29 cellular contexts compared by ENCODE assay signal in the genomic region with DNA sequence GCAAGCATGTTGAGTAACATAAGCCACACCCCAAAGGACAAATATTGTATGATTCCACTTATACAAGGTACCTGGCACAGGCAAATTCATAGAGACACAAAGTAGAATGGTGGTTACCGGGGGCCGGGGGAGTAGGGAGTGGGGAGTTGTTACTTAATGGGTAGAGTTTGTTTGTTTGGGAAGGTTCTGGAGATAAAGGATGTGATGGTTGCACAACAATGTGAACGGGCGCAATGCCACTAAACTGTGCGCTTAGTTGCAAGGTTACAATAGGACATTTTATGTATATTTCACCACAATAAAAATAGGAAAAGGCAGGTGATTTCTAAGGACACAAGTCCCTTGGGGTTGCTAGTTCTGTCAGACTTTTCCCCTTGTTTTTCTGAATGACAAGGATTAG.
"Had no signal": no experiment of that assay in that cellular context is flagged by ENCODE, and none has a peak within 500 bp of the region (broad histone marks: within the 10 kb centered on the region; RNA-seq: fewer than 3 reads in every experiment).

No MANE protein-coding gene starts in this region.

- H3K36me3 ChIP-seq: ascending aorta, gastroesophageal sphincter, lower lobe of right lung, thoracic aorta, WERI-Rb-1 had no signal

- H3K4me1 Mint-ChIP-seq: activated naive CD8-positive, alpha-beta T cell treated with anti-CD3 and anti-CD28 coated beads, Interleukin-2, amount 10 ng/mL, durations not matched to agents 7 days and 5 days had no signal

- H3K27me3 Mint-ChIP-seq: activated CD4-positive, alpha-beta memory T cell treated with anti-CD3 and anti-CD28 coated beads for 36 hours; brain; effector memory CD8-positive, alpha-beta T cell; natural killer cell treated with Interleukin-12 subunit alpha and Interleukin-12 subunit beta and Interleukin-15 and Interleukin-18, amount 100 ng/mL, for 72 hours had no signal

- H3K27me3 ChIP-seq: ascending aorta, cardiac muscle cell, dorsolateral prefrontal cortex, gastroesophageal sphincter, hepatocyte had no signal

- H3K79me2 ChIP-seq: hepatocyte had no signal

- H3K27ac Mint-ChIP-seq: activated CD4-positive, alpha-beta memory T cell treated with anti-CD3 and anti-CD28 coated beads for 36 hours; activated naive CD4-positive, alpha-beta T cell treated with anti-CD3 and anti-CD28 coated beads for 36 hours; activated naive CD8-positive, alpha-beta T cell treated with anti-CD3 and anti-CD28 coated beads, Interleukin-2, amount 10 ng/mL, durations not matched to agents 7 days and 5 days; activated T-helper 1 cell treated with anti-CD3 and anti-CD28 coated beads, Interleukin-12 subunit alpha, Interleukin-12 subunit beta, Interleukin-2, Interleukin-4 antibody, amounts not matched to agents 30 ng/mL and 10 ng/mL and 1 ng/mL, durations not matched to agents 14 hours and 24 hours and 36 hours; effector memory CD8-positive, alpha-beta T cell; natural killer cell treated with Interleukin-12 subunit alpha and Interleukin-12 subunit beta and Interleukin-15 and Interleukin-18, amount 100 ng/mL, for 72 hours had no signal

- H3K4me2 ChIP-seq: hepatocyte had no signal

- DNase-seq: activated CD4-positive, alpha-beta memory T cell treated with anti-CD3 and anti-CD28 coated beads for 36 hours; activated CD4-positive, alpha-beta T cell treated with anti-CD3 and anti-CD28 coated beads for 48 hours; activated CD8-positive, alpha-beta memory T cell treated with anti-CD3 and anti-CD28 coated beads, Interleukin-2, amount 50 U/mL, for 4 hours; activated effector memory CD4-positive, alpha-beta T cell treated with anti-CD3 and anti-CD28 coated beads, Interleukin-2, amount 50 U/mL, for 16 hours; activated naive CD4-positive, alpha-beta T cell treated with anti-CD3 and anti-CD28 coated beads for 36 hours; activated naive CD8-positive, alpha-beta T cell treated with anti-CD3 and anti-CD28 coated beads, Interleukin-2, amount 10 ng/mL, durations not matched to agents 7 days and 5 days; activated T-cell treated with anti-CD3 and anti-CD28 coated beads, Interleukin-2, amount 50 U/mL, for 1 hour; dorsolateral prefrontal cortex; effector memory CD8-positive, alpha-beta T cell; lower lobe of right lung; mesendoderm; posterior cingulate gyrus; stimulated activated CD4-positive, alpha-beta T cell treated with anti-CD3 and anti-CD28 coated beads, Interleukin-12 subunit alpha, Interleukin-12 subunit beta, amount 100 ng/mL, for 4 hours; stimulated activated CD4-positive, alpha-beta T cell treated with anti-CD3 and anti-CD28 coated beads, Interleukin-4, amount 100 ng/mL, for 1 hour; stimulated activated naive CD8-positive, alpha-beta T cell treated with anti-CD3 and anti-CD28 coated beads, Interleukin-15, Interleukin-2, amounts not matched to agents 100 U/mL and 50 U/mL, for 24 hours; trophoblast cell; WERI-Rb-1 had no signal

- H3K4me3 ChIP-seq: ascending aorta, cardiac muscle cell, coronary artery, dorsolateral prefrontal cortex, gastroesophageal sphincter, hepatocyte, lower lobe of right lung, skin epidermis, thoracic aorta had no signal

- H3K27ac ChIP-seq: ascending aorta, coronary artery, dorsolateral prefrontal cortex, gastroesophageal sphincter, hepatocyte, lower lobe of right lung, skin epidermis, thoracic aorta, WERI-Rb-1 had no signal

- ATAC-seq: activated CD4-positive, CD25-positive, alpha-beta regulatory T cell treated with anti-CD3 and anti-CD28 coated beads, Interleukin-2, amount 50 U/mL, for 24 hours; effector memory CD8-positive, alpha-beta T cell; gastroesophageal sphincter; lower lobe of right lung; natural killer cell treated with Interleukin-12 subunit alpha and Interleukin-12 subunit beta and Interleukin-15 and Interleukin-18, amount 100 ng/mL, for 72 hours; sciatic nerve; stimulated activated naive CD8-positive, alpha-beta T cell treated with anti-CD3 and anti-CD28 coated beads, Interleukin-15, Interleukin-2, amounts not matched to agents 100 U/mL and 50 U/mL, for 24 hours had no signal

- H3K4me1 ChIP-seq: ascending aorta, gastroesophageal sphincter, lower lobe of right lung had no signal

- H3K9me3 Mint-ChIP-seq: activated CD4-positive, alpha-beta memory T cell treated with anti-CD3 and anti-CD28 coated beads for 36 hours; activated naive CD4-positive, alpha-beta T cell treated with anti-CD3 and anti-CD28 coated beads for 36 hours; activated naive CD8-positive, alpha-beta T cell treated with anti-CD3 and anti-CD28 coated beads, Interleukin-2, amount 10 ng/mL, durations not matched to agents 7 days and 5 days; activated T-helper 1 cell treated with anti-CD3 and anti-CD28 coated beads, Interleukin-12 subunit alpha, Interleukin-12 subunit beta, Interleukin-2, Interleukin-4 antibody, amounts not matched to agents 30 ng/mL and 10 ng/mL and 1 ng/mL, durations not matched to agents 14 hours and 24 hours and 36 hours; effector memory CD8-positive, alpha-beta T cell; natural killer cell treated with Interleukin-12 subunit alpha and Interleukin-12 subunit beta and Interleukin-15 and Interleukin-18, amount 100 ng/mL, for 72 hours had no signal

- H3K4me3 Mint-ChIP-seq: activated CD4-positive, alpha-beta memory T cell treated with anti-CD3 and anti-CD28 coated beads for 36 hours; activated naive CD4-positive, alpha-beta T cell treated with anti-CD3 and anti-CD28 coated beads for 36 hours; activated naive CD8-positive, alpha-beta T cell treated with anti-CD3 and anti-CD28 coated beads, Interleukin-2, amount 10 ng/mL, durations not matched to agents 7 days and 5 days; activated T-helper 1 cell treated with anti-CD3 and anti-CD28 coated beads, Interleukin-12 subunit alpha, Interleukin-12 subunit beta, Interleukin-2, Interleukin-4 antibody, amounts not matched to agents 30 ng/mL and 10 ng/mL and 1 ng/mL, durations not matched to agents 14 hours and 24 hours and 36 hours; brain; effector memory CD8-positive, alpha-beta T cell; natural killer cell treated with Interleukin-12 subunit alpha and Interleukin-12 subunit beta and Interleukin-15 and Interleukin-18, amount 100 ng/mL, for 72 hours had no signal

- H3K9me3 ChIP-seq: gastroesophageal sphincter, lower lobe of right lung, thoracic aorta had no signal

- H2AFZ ChIP-seq: hepatocyte had no signal

- H3K36me3 Mint-ChIP-seq: activated CD4-positive, alpha-beta memory T cell treated with anti-CD3 and anti-CD28 coated beads for 36 hours; activated naive CD8-positive, alpha-beta T cell treated with anti-CD3 and anti-CD28 coated beads, Interleukin-2, amount 10 ng/mL, durations not matched to agents 7 days and 5 days; natural killer cell treated with Interleukin-12 subunit alpha and Interleukin-12 subunit beta and Interleukin-15 and Interleukin-18, amount 100 ng/mL, for 72 hours had no signal
